Comparison of ENCODE assay signal across 24 cellular contexts in genomic region chr7:135684699-135685098, GRCh38. TPM values are rescaled to one million over a fixed set of nuclear protein-coding genes. Genes with fewer than 3 reads are reported as not detected.
"Had no signal": no experiment of that assay in that cellular context is flagged by ENCODE, and none has a peak within 500 bp of the region (broad histone marks: within the 10 kb centered on the region; RNA-seq: fewer than 3 reads in every experiment).

No MANE protein-coding gene starts in this region.

- H3K36me3 ChIP-seq: thoracic aorta, upper lobe of right lung had no signal

- H3K9me3 ChIP-seq: body of pancreas, sigmoid colon, spleen, thoracic aorta, upper lobe of right lung had no signal

- H3K27me3 Mint-ChIP-seq: activated B cell treated with CpG ODN at 0.5 μM for 24 hours; activated CD4-positive, alpha-beta memory T cell treated with anti-CD3 and anti-CD28 coated beads for 36 hours; naive B cell had no signal

- H3K4me3 ChIP-seq: body of pancreas, sigmoid colon, spleen, thoracic aorta, upper lobe of right lung had no signal

- H3K4me3 Mint-ChIP-seq: activated B cell treated with CpG ODN at 0.5 μM for 24 hours; activated CD4-positive, alpha-beta memory T cell treated with anti-CD3 and anti-CD28 coated beads for 36 hours; activated naive CD4-positive, alpha-beta T cell treated with anti-CD3 and anti-CD28 coated beads for 36 hours; activated T-cell treated with anti-CD3 and anti-CD28 coated beads, Interleukin-2, amount 50 U/mL, for 72 hours; naive B cell; T-helper 1 cell treated with Interleukin-12 subunit alpha and Interleukin-12 subunit beta and Interleukin-4 antibody, amounts not matched to agents 30 μg/mL and 1 μg/mL, for 36 hours had no signal

- H3K27ac Mint-ChIP-seq: activated B cell treated with CpG ODN at 0.5 μM for 24 hours; activated CD4-positive, alpha-beta memory T cell treated with anti-CD3 and anti-CD28 coated beads for 36 hours; activated naive CD4-positive, alpha-beta T cell treated with anti-CD3 and anti-CD28 coated beads for 36 hours; activated T-cell treated with anti-CD3 and anti-CD28 coated beads, Interleukin-2, amount 50 U/mL, for 72 hours; T-helper 1 cell treated with Interleukin-12 subunit alpha and Interleukin-12 subunit beta and Interleukin-4 antibody, amounts not matched to agents 30 μg/mL and 1 μg/mL, for 36 hours had no signal

- H3K9me3 Mint-ChIP-seq: activated B cell treated with CpG ODN at 0.5 μM for 24 hours; activated CD4-positive, alpha-beta memory T cell treated with anti-CD3 and anti-CD28 coated beads for 36 hours; activated naive CD4-positive, alpha-beta T cell treated with anti-CD3 and anti-CD28 coated beads for 36 hours; activated T-cell treated with anti-CD3 and anti-CD28 coated beads, Interleukin-2, amount 50 U/mL, for 72 hours; naive B cell; T-helper 1 cell treated with Interleukin-12 subunit alpha and Interleukin-12 subunit beta and Interleukin-4 antibody, amounts not matched to agents 30 μg/mL and 1 μg/mL, for 36 hours had no signal

- ATAC-seq: activated T-cell treated with anti-CD3 and anti-CD28 coated beads, Interleukin-2, amount 50 U/mL, for 72 hours; body of pancreas; upper lobe of right lung had no signal

- H3K27me3 ChIP-seq: body of pancreas, sigmoid colon, spleen, upper lobe of right lung had no signal

- H3K4me1 ChIP-seq: body of pancreas had no signal

- FAIRE-seq: endometrium, kidney had no signal

- DNase-seq: activated B cell treated with CpG ODN at 0.5 μM for 24 hours; activated CD4-positive, alpha-beta memory T cell treated with anti-CD3 and anti-CD28 coated beads for 36 hours; activated CD4-positive, alpha-beta T cell treated with anti-CD3 and anti-CD28 coated beads for 4 hours; activated effector memory CD4-positive, alpha-beta T cell treated with Interleukin-2 at 50 U/mL for 16 hours; activated naive CD4-positive, alpha-beta T cell treated with anti-CD3 and anti-CD28 coated beads for 36 hours; activated T-cell treated with anti-CD3 and anti-CD28 coated beads, Interleukin-2, amount 50 U/mL, for 72 hours; amygdala; body of pancreas; effector CD4-positive, alpha-beta T cell; kidney; naive B cell; sigmoid colon; spleen; stimulated activated CD4-positive, alpha-beta T cell treated with anti-CD3 and anti-CD28 coated beads, Interleukin-4, amount 100 ng/mL, for 1 hour; stimulated activated naive CD4-positive, alpha-beta T cell treated with Interleukin-2 at 50 U/mL for 16 hours; T1000; upper lobe of right lung had no signal

- H3K27ac ChIP-seq: body of pancreas, sigmoid colon, thoracic aorta, upper lobe of right lung had no signal

RNA-seq across cellular contexts. Expression of gene SLC13A4, which starts 43.3 kb away (rescaled TPM):
- total RNA-seq: activated B cell treated with CpG ODN at 0.5 μM for 24 hours; activated CD4-positive, alpha-beta memory T cell treated with anti-CD3 and anti-CD28 coated beads for 36 hours; activated naive CD4-positive, alpha-beta T cell treated with anti-CD3 and anti-CD28 coated beads for 36 hours; activated T-cell treated with anti-CD3 and anti-CD28 coated beads, Interleukin-2, amount 50 U/mL, for 72 hours; body of pancreas; chondrocyte; kidney; lung microvascular endothelial cell; mononuclear cell; renal cortical epithelial cell; upper lobe of right lung had no signal
